18 cellular contexts compared by ENCODE assay signal in genomic region chr10:127989481-127989964, GRCh38.
DNase-seq lines count a peak whose midpoint lies in the region; ATAC-seq and TF ChIP-seq lines count a peak whose summit lies in the region.
"Had no signal": no experiment of that assay in that cellular context is flagged by ENCODE, and none has a peak within 500 bp of the region (broad histone marks: within the 10 kb centered on the region; RNA-seq: fewer than 3 reads in every experiment).

No MANE protein-coding gene starts in this region.

- intact Hi-C loops in esophagus squamous epithelium (cut with DNase I) (no loop called here), sciatic nerve (cut with DNase I) (no loop called here)

- H3K4me3 ChIP-seq in esophagus squamous epithelium = no peak overlapping the region
- no peak overlapping the region for H3K4me3 ChIP-seq in SJCRH30
- H3K4me3 ChIP-seq: body of pancreas, gastrocnemius medialis, MG63, SK-N-MC, skin epidermis had no signal

- peaks cover 0 to 41% (median 0%) of the 10 kb centered on the region in 4 donors for H3K27me3 ChIP-seq in esophagus squamous epithelium
- peaks cover 4% of the 10 kb centered on the region; the same call in 1 of the 2 replicates for H3K27me3 ChIP-seq in SJCRH30
- H3K27me3 ChIP-seq: body of pancreas, gastrocnemius medialis, MG63 had no signal

- no peak for TF ChIP-seq POLR2A in esophagus squamous epithelium (IDR thresholded peaks at IDR 0.05)

- H3K27me3 Mint-ChIP-seq in T-helper 1 cell treated with Interleukin-12 subunit alpha and Interleukin-12 subunit beta and Interleukin-4 antibody, amounts not matched to agents 30 μg/mL and 1 μg/mL, for 36 hours (ENCODE audit: low read depth) = no peaks in the 10 kb centered on the region

- DNase-seq in T-helper 1 cell (no peak), esophagus squamous epithelium (lab: John Stamatoyannopoulos, UW) (no peak), sciatic nerve (ENCODE audit: low spot score) (no peak), SJCRH30 (no peak), NCI-H1930 (lab: John Stamatoyannopoulos, UW) (no peak)
- DNase-seq: 8988T; activated T-cell treated with anti-CD3 and anti-CD28 coated beads for 4 hours; body of pancreas; effector CD8-positive, alpha-beta T cell; gastrocnemius medialis; kidney; MG63 had no signal

- no peaks in the 10 kb centered on the region for H3K36me3 ChIP-seq in esophagus squamous epithelium
- H3K36me3 ChIP-seq in SJCRH30 = no peaks in the 10 kb centered on the region
- H3K36me3 ChIP-seq: gastrocnemius medialis, MG63 had no signal

- ATAC-seq in SK-N-SH treated with all-trans-retinoic acid at 6 μM for 48 hours (peak; percentile 53), sciatic nerve (peak; percentile 25), HG03565 (IDR thresholded peaks at IDR 0.05; ENCODE audit: unreplicated experiment) (no peak)
- ATAC-seq: body of pancreas, gastrocnemius medialis, WTC11 had no signal

- no peaks in the 10 kb centered on the region for H3K36me3 Mint-ChIP-seq in T-helper 1 cell treated with Interleukin-12 subunit alpha and Interleukin-12 subunit beta and Interleukin-4 antibody, amounts not matched to agents 30 μg/mL and 1 μg/mL, for 36 hours (ENCODE audit: low read depth)
- H3K36me3 Mint-ChIP-seq: WTC11 had no signal

- H3K9me3 ChIP-seq in esophagus squamous epithelium (no peaks in the 10 kb centered on the region), SJCRH30 (replicated peaks) (no peaks in the 10 kb centered on the region)
- H3K9me3 ChIP-seq: body of pancreas, gastrocnemius medialis, MG63 had no signal

- H3K4me1 ChIP-seq in esophagus squamous epithelium = peaks cover 4 to 36% (median 12%) of the 10 kb centered on the region in 3 donors
- peaks cover 9% of the 10 kb centered on the region for H3K4me1 ChIP-seq in SJCRH30

- 25 to 29% methylated on average over 8 of the region's 8 CpGs for WGBS in esophagus squamous epithelium, 2 donors

- peaks cover 49% of the 10 kb centered on the region for H3K4me1 Mint-ChIP-seq in T-helper 1 cell treated with Interleukin-12 subunit alpha and Interleukin-12 subunit beta and Interleukin-4 antibody, amounts not matched to agents 30 μg/mL and 1 μg/mL, for 36 hours (ENCODE audit: low read depth)

- peak overlapping the region; percentile 33 for H3K27ac Mint-ChIP-seq in T-helper 1 cell treated with Interleukin-12 subunit alpha and Interleukin-12 subunit beta and Interleukin-4 antibody, amounts not matched to agents 30 μg/mL and 1 μg/mL, for 36 hours
- H3K27ac Mint-ChIP-seq: WTC11 had no signal

- TF ChIP-seq CTCF in esophagus squamous epithelium (IDR thresholded peaks at IDR 0.05) = no peak

- peak overlapping the region; percentile 64 for H3K4me3 Mint-ChIP-seq in T-helper 1 cell treated with Interleukin-12 subunit alpha and Interleukin-12 subunit beta and Interleukin-4 antibody, amounts not matched to agents 30 μg/mL and 1 μg/mL, for 36 hours
- H3K4me3 Mint-ChIP-seq: WTC11 had no signal

- H3K27ac ChIP-seq in esophagus squamous epithelium = peak overlapping the region in 3 of 4 donors; percentile 4 to 71 (median 27)
- H3K27ac ChIP-seq in SJCRH30 = no peak overlapping the region
- H3K27ac ChIP-seq: body of pancreas, SK-N-MC had no signal

- no peaks in the 10 kb centered on the region for H3K9me3 Mint-ChIP-seq in T-helper 1 cell treated with Interleukin-12 subunit alpha and Interleukin-12 subunit beta and Interleukin-4 antibody, amounts not matched to agents 30 μg/mL and 1 μg/mL, for 36 hours
- H3K9me3 Mint-ChIP-seq: WTC11 had no signal

TF ChIP-seq in SK-N-SH treated with all-trans-retinoic acid at 6 μM for 48 hours, 23 proteins besides CTCF, POLR2A, EP300 and RAD21:
- TF ChIP-seq ISL1 (CRISPR knock-in tag; IDR thresholded peaks at IDR 0.05) = peak; percentile 68
- TF ChIP-seq, protein P1, sequence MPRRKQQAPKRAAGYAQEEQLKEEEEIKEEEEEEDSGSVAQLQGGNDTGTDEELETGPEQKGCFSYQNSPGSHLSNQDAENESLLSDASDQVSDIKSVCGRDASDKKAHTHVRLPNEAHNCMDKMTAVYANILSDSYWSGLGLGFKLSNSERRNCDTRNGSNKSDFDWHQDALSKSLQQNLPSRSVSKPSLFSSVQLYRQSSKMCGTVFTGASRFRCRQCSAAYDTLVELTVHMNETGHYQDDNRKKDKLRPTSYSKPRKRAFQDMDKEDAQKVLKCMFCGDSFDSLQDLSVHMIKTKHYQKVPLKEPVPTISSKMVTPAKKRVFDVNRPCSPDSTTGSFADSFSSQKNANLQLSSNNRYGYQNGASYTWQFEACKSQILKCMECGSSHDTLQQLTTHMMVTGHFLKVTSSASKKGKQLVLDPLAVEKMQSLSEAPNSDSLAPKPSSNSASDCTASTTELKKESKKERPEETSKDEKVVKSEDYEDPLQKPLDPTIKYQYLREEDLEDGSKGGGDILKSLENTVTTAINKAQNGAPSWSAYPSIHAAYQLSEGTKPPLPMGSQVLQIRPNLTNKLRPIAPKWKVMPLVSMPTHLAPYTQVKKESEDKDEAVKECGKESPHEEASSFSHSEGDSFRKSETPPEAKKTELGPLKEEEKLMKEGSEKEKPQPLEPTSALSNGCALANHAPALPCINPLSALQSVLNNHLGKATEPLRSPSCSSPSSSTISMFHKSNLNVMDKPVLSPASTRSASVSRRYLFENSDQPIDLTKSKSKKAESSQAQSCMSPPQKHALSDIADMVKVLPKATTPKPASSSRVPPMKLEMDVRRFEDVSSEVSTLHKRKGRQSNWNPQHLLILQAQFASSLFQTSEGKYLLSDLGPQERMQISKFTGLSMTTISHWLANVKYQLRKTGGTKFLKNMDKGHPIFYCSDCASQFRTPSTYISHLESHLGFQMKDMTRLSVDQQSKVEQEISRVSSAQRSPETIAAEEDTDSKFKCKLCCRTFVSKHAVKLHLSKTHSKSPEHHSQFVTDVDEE (CRISPR knock-in tag; IDR thresholded peaks at IDR 0.05) = peak; percentile 49
- TF ChIP-seq TCF4 (CRISPR knock-in tag; IDR thresholded peaks at IDR 0.05; ENCODE audit: borderline replicate concordance) = 0 out of 2 replicates have a peak, but pooled peaks have one; percentile 46
- TF ChIP-seq TOX (CRISPR knock-in tag; IDR thresholded peaks at IDR 0.05; ENCODE audit: borderline replicate concordance) = no peak
TF ChIP-seq in SK-N-SH treated with all-trans-retinoic acid at 6 μM for 48 hours: peak in this region for 3.
